8 cellular contexts compared by ENCODE assay signal in genomic region chr4:37889849-37890500, GRCh38. TPM values are rescaled to one million over a fixed set of nuclear protein-coding genes. Genes with fewer than 3 reads are reported as not detected.
A peak's percentile ranks its signal among the peaks of the same experiment; 100 is the strongest.
DNase-seq lines count a peak whose midpoint lies in the region; ATAC-seq and TF ChIP-seq lines count a peak whose summit lies in the region.

No MANE protein-coding gene starts in this region.

- peak overlapping the region; percentile 69 to 93 for H3K27ac ChIP-seq in lung (ENCODE audit: low read depth in 1 of 2, low read length in 1 of 2)
- H3K27ac ChIP-seq in thoracic aorta = peak overlapping the region; percentile 92 to 94

- 27 to 44% methylated on average over 37 of the region's 37 CpGs for WGBS in lung, 2 donors

- ATAC-seq in lung (ENCODE audit: insufficient read depth, low FRiP score) (no peak), thoracic aorta (ENCODE audit: insufficient number of reproducible peaks, low FRiP score, low read depth) (no peak), HG02885 (IDR thresholded peaks at IDR 0.05; ENCODE audit: poor library complexity, unreplicated experiment) (no peak)

- H3K9me3 ChIP-seq in lung (ENCODE audit: control insufficient read depth in 2 of 2, insufficient read depth in 1 of 2, low read length in 1 of 2) = no peaks in the 10 kb centered on the region
- H3K9me3 ChIP-seq in thoracic aorta = no peaks in the 10 kb centered on the region

- no peak for DNase-seq in activated naive CD4-positive, alpha-beta T cell treated with Interleukin-2 at 50 U/mL for 16 hours
- no peak for DNase-seq in chondrocyte (ENCODE audit: low spot score)
- DNase-seq in lung (ENCODE audit: low spot score) = no peak
- no peak for DNase-seq in thoracic aorta (ENCODE audit: low spot score)
- no peak for DNase-seq in stimulated activated CD4-positive, alpha-beta T cell treated with anti-CD3 and anti-CD28 coated beads, Interleukin-2, amount 100 ng/mL, for 24 hours
- no peak for DNase-seq in AG08395 (ENCODE audit: low spot score)

- no peaks in the 10 kb centered on the region for H3K9me3 Mint-ChIP-seq in activated naive CD4-positive, alpha-beta T cell treated with anti-CD3 and anti-CD28 coated beads, Interleukin-2, amount 50 U/mL, for 24 hours
- H3K9me3 Mint-ChIP-seq in chondrocyte (ENCODE audit: low read depth) = no peaks in the 10 kb centered on the region

- H3K4me3 Mint-ChIP-seq in activated naive CD4-positive, alpha-beta T cell treated with anti-CD3 and anti-CD28 coated beads, Interleukin-2, amount 50 U/mL, for 24 hours = peak overlapping the region; percentile 72
- peak overlapping the region; percentile 67 for H3K4me3 Mint-ChIP-seq in chondrocyte (ENCODE audit: unreplicated experiment)

- no peak overlapping the region for H3K4me3 ChIP-seq in lung
- peak overlapping the region; percentile 88 for H3K4me3 ChIP-seq in thoracic aorta

- peaks cover 39% of the 10 kb centered on the region for H3K4me1 Mint-ChIP-seq in activated naive CD4-positive, alpha-beta T cell treated with anti-CD3 and anti-CD28 coated beads, Interleukin-2, amount 50 U/mL, for 24 hours
- H3K4me1 Mint-ChIP-seq in chondrocyte (ENCODE audit: low read depth) = peaks cover 11% of the 10 kb centered on the region

- peaks cover 2 to 3% of the 10 kb centered on the region in 2 donors for H3K4me1 ChIP-seq in lung (ENCODE audit: control insufficient read depth in 2 of 2, insufficient read depth in 2 of 2, low read length in 2 of 2)
- peaks cover 15 to 48% of the 10 kb centered on the region in 2 donors for H3K4me1 ChIP-seq in thoracic aorta (ENCODE audit: control insufficient read depth in 1 of 2, low read depth in 2 of 2)

- no peaks in the 10 kb centered on the region for H3K27me3 ChIP-seq in lung (ENCODE audit: control insufficient read depth, insufficient read depth)
- H3K27me3 ChIP-seq in thoracic aorta (replicated peaks; ENCODE audit: insufficient read depth) = no peaks in the 10 kb centered on the region

- no peaks in the 10 kb centered on the region for H3K27me3 Mint-ChIP-seq in activated naive CD4-positive, alpha-beta T cell treated with anti-CD3 and anti-CD28 coated beads, Interleukin-2, amount 50 U/mL, for 24 hours
- H3K27me3 Mint-ChIP-seq in chondrocyte (ENCODE audit: low read depth) = peaks cover 10% of the 10 kb centered on the region

- H3K36me3 Mint-ChIP-seq in activated naive CD4-positive, alpha-beta T cell treated with anti-CD3 and anti-CD28 coated beads, Interleukin-2, amount 50 U/mL, for 24 hours = no peaks in the 10 kb centered on the region
- H3K36me3 Mint-ChIP-seq in chondrocyte (ENCODE audit: low read depth) = no peaks in the 10 kb centered on the region

- no peak for TF ChIP-seq CTCF in chondrocyte (IDR thresholded peaks at IDR 0.05)
- no peak for TF ChIP-seq CTCF in lung (IDR thresholded peaks at IDR 0.05; ENCODE audit: control extremely low read depth, extremely low read depth)
- peak; percentile 28 for TF ChIP-seq CTCF in thoracic aorta (IDR thresholded peaks at IDR 0.05)

- no peaks in the 10 kb centered on the region for H3K36me3 ChIP-seq in lung (ENCODE audit: control insufficient read depth in 2 of 2, insufficient read depth in 2 of 2, low read length in 2 of 2)
- no peaks in the 10 kb centered on the region for H3K36me3 ChIP-seq in thoracic aorta

- no peak overlapping the region for H3K27ac Mint-ChIP-seq in activated naive CD4-positive, alpha-beta T cell treated with anti-CD3 and anti-CD28 coated beads, Interleukin-2, amount 50 U/mL, for 24 hours
- H3K27ac Mint-ChIP-seq in chondrocyte (ENCODE audit: unreplicated experiment) = peak overlapping the region; percentile 74

RNA-seq across cellular contexts. Expression of gene TBC1D1, which starts 0.9 kb away (rescaled TPM):
- 79.8 to 92.7 TPM (median 86.1 TPM) in 3 replicates for total RNA-seq in chondrocyte
- 10 to 100 TPM; 53.4 to 71.1 TPM for total RNA-seq in lung
- 10 to 100 TPM; 23.6 to 34.3 TPM for polyA plus RNA-seq in lung
- 100 to 1,000 TPM; 152 to 206 TPM for total RNA-seq in thoracic aorta
